Comparison of ENCODE assay signal across 24 cellular contexts in the genomic region with DNA sequence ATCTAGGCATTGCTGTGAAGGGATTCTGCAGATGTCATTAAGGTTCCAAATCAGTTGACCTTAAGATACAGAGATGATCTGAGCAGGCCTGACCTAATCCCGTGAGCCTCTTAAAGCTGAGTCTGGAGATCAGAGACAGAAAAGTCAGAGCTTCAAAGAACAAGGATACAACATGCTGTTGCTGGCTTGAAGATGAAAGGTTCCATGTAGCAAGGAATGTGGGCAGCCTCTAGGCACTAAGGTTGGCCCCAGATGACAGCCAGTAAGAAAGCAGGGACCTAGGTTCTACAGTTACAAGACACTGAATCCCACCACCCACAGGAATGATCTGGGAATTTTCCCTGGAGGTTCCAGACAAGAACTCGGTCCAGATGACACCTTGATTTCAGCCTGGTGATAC.
"Had no signal": no experiment of that assay in that cellular context is flagged by ENCODE, and none has a peak within 500 bp of the region (broad histone marks: within the 10 kb centered on the region; RNA-seq: fewer than 3 reads in every experiment).

No MANE protein-coding gene starts in this region.

- DNase-seq: dermis blood vessel endothelial cell; effector memory CD4-positive, alpha-beta T cell; foreskin keratinocyte; heart left ventricle; left cardiac atrium; left lung; mesenchymal stem cell; naive thymus-derived CD8-positive, alpha-beta T cell; nephron progenitor cell; nucleus accumbens; posterior cingulate gyrus; psoas muscle; right cardiac atrium; sigmoid colon; stimulated activated CD4-positive, alpha-beta T cell treated with anti-CD3 and anti-CD28 coated beads, Interleukin-2, amount 100 ng/mL, for 24 hours; stimulated activated CD4-positive, alpha-beta T cell treated with anti-CD3 and anti-CD28 coated beads, Interleukin-4, amount 100 ng/mL, for 4 hours; stimulated activated naive B cell treated with anti-CD40 and anti-IgM and Interleukin-4, amounts not matched to agents 10 μg/mL and 1 μg/mL and 100 μg/mL, for 72 hours had no signal

- H3K4me2 ChIP-seq: hepatocyte had no signal

- H3K36me3 ChIP-seq: esophagus muscularis mucosa, gastroesophageal sphincter, heart left ventricle, left lung, sigmoid colon, thoracic aorta, tibial nerve, upper lobe of left lung had no signal

- H3K27ac ChIP-seq: coronary artery, esophagus muscularis mucosa, foreskin keratinocyte, gastroesophageal sphincter, heart left ventricle, left lung, psoas muscle, sigmoid colon, thoracic aorta, tibial nerve, upper lobe of left lung had no signal

- H3K4me3 ChIP-seq: coronary artery, esophagus muscularis mucosa, gastroesophageal sphincter, heart left ventricle, hepatocyte, left lung, psoas muscle, sigmoid colon, thoracic aorta, tibial nerve, upper lobe of left lung had no signal

- H3K9me3 ChIP-seq: esophagus muscularis mucosa, gastroesophageal sphincter, left lung, psoas muscle, sigmoid colon, thoracic aorta, upper lobe of left lung had no signal

- H2AFZ ChIP-seq: hepatocyte had no signal

- H3K79me2 ChIP-seq: hepatocyte had no signal

- H3K4me1 ChIP-seq: esophagus muscularis mucosa, foreskin keratinocyte, gastroesophageal sphincter, psoas muscle, sigmoid colon, tibial nerve had no signal

- H3K27me3 ChIP-seq: esophagus muscularis mucosa, gastroesophageal sphincter, heart left ventricle, hepatocyte, left lung, sigmoid colon, tibial nerve, upper lobe of left lung had no signal

- ATAC-seq: foreskin keratinocyte; gastroesophageal sphincter; heart left ventricle; left cardiac atrium; left lung; naive thymus-derived CD8-positive, alpha-beta T cell; psoas muscle; right cardiac atrium; stimulated activated naive B cell treated with anti-CD40 and anti-IgM and Interleukin-4, amounts not matched to agents 10 μg/mL and 1 μg/mL and 100 μg/mL, for 72 hours had no signal
